In genomic region chr5:122311888-122312669, GRCh38 we compare ENCODE assay signal across 8 cellular contexts. TPM values are rescaled to one million over a fixed set of nuclear protein-coding genes. Genes with fewer than 3 reads are reported as not detected.
DNase-seq lines count a peak whose midpoint lies in the region; ATAC-seq and TF ChIP-seq lines count a peak whose summit lies in the region.

TSS of gene SNCAIP (plus strand) at chr5:122312237. CDS start at chr5:122391135, 78,898 bp downstream.

- H3K4me3 ChIP-seq in A673 (ENCODE audit: low read depth, low read length, poor library complexity, severe bottlenecking), result peak within 1 kb of the TSS; percentile 38
- H3K4me3 ChIP-seq in right atrium auricular region, result peak within 1 kb of the TSS; percentile 49 to 61

- TF ChIP-seq CTCF in A673 (conservative IDR thresholded peaks at IDR 0.05; ENCODE audit: low read depth, low read length) (no peak), right atrium auricular region (IDR thresholded peaks at IDR 0.05) (no peak)

- POLR2A ChIA-PET in A673 (lab: Charles Lee; ENCODE audit: low non-redundant PET), result no interaction called here

- H3K9me3 ChIP-seq in A673 (ENCODE audit: low read depth, low read length, poor library complexity, severe bottlenecking) (no peaks in the 10 kb centered on the region), right atrium auricular region (peaks cover 0 to 6% of the 10 kb centered on the region in 2 donors)

- peak; percentile 78 for ATAC-seq in GM18502 (IDR thresholded peaks at IDR 0.05; ENCODE audit: poor library complexity, unreplicated experiment)
- ATAC-seq in HG02938 (IDR thresholded peaks at IDR 0.05; ENCODE audit: unreplicated experiment), result no peak

- H3K4me1 ChIP-seq in A673 (ENCODE audit: insufficient read depth, low read length, poor library complexity, severe bottlenecking), result peaks cover 7% of the 10 kb centered on the region
- H3K4me1 ChIP-seq in right atrium auricular region, result peaks cover 0 to 21% of the 10 kb centered on the region in 2 donors

- CTCF ChIA-PET in A673 (lab: Charles Lee), result no interaction called here

- H3K27me3 ChIP-seq in A673 (replicated peaks; ENCODE audit: insufficient read depth, low read depth, low read length, poor library complexity) (peaks cover 98% of the 10 kb centered on the region), right atrium auricular region (no peaks in the 10 kb centered on the region)

- H3K36me3 ChIP-seq in A673 (ENCODE audit: insufficient read depth, low read length, poor library complexity, severe bottlenecking) (no peaks in the 10 kb centered on the region), right atrium auricular region (no peaks in the 10 kb centered on the region)

- intact Hi-C loops in A673 (cut with micrococcal nuclease; ENCODE audit: unreplicated experiment), result no loop called here
- intact Hi-C loops in posterior vena cava (cut with DNase I), result no loop called here

- no peak within 1 kb of the TSS for H3K27ac ChIP-seq in A673 (ENCODE audit: low read depth, low read length, poor library complexity, severe bottlenecking)
- H3K27ac ChIP-seq in right atrium auricular region, result peak within 1 kb of the TSS; percentile 52 to 54

- DNase-seq in A673 (ENCODE audit: low spot score) (no peak), HK-2 (ENCODE audit: unreplicated experiment) (peak; percentile 32), amniotic epithelial cell (ENCODE audit: low read depth) (peak; percentile 40), right atrium auricular region (ENCODE audit: low spot score) (no peak), posterior vena cava (ENCODE audit: low spot score) (peak; percentile 83)
- no peak for DNase-seq in activated CD8-positive, alpha-beta memory T cell treated with anti-CD3 and anti-CD28 coated beads, Interleukin-2, amount 50 U/mL, for 4 hours

- BruUV-seq in A673 (replicated peaks; lab: Mats Ljungman, UMichigan), result no TSS peak

RNA-seq across cellular contexts. Expression of gene SNCAIP, which starts in this region (rescaled TPM):
- not detected in 2 replicates for total RNA-seq in A673 (2021)
- total RNA-seq in right atrium auricular region, result 1 to 10 TPM; 8.1 to 9.5 TPM
- 1 to 10 TPM; 3.8 to 4.1 TPM for total RNA-seq in posterior vena cava

Comparison
In these comparisons a context has a peak if more than half of its experiments do, and no peak if none do; other contexts are left out.
1. DNase-seq: peak in HK-2 (single experiment), amniotic epithelial cell (single experiment) and posterior vena cava (single experiment); none in A673 (single experiment), right atrium auricular region (single experiment) and activated CD8-positive, alpha-beta memory T cell treated with anti-CD3 and anti-CD28 coated beads, Interleukin-2, amount 50 U/mL, for 4 hours (single experiment).